Comparison of ENCODE assay signal across 8 cellular contexts in the genomic region with DNA sequence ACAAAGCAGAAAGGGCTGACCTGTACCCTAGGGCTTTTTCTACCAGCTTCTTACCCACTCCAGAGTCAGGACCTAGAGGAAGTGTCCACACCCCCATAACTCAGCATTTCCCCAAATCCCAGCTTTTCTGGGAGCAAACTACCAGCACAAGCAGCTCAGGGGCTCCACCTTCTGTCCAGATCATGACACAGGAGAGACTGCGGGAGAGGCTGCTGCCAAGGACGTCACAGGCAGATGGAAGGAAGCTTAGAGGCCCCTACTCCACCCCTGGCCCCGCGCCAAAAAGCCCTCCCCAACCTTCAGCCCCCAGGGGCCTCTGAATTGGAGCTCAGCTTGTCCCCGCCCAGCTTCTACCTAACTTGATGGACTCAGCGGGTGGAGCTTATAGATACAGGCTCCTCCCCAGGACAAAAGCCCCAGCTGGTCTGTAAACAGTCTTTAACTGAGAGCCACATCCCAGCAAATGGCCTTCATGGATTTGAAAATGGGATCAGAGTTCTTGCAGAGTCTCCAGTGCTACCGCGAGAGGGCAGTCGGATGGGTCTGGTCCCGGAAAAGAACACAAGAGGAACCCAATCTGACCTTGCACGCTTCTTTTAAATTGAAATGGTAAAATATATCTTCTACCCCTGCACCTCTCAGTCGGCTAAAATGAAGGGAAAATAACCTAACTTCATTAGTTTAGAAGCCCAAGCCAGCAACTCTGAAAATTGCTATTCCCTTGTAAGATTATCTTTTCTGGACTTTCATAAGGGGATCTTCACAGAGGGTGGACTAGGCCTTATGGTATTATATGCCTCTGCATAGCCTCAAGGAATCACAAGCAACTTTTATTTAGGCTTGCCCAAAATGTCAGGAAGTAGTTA. TPM values are rescaled to one million over a fixed set of nuclear protein-coding genes. Genes with fewer than 3 reads are reported as not detected.
DNase-seq lines count a peak whose midpoint lies in the region; ATAC-seq and TF ChIP-seq lines count a peak whose summit lies in the region.

No MANE protein-coding gene starts in this region.

- DNase-seq in GM10248 (ENCODE audit: extremely low spot score) = peak; percentile 90
- peak; percentile 99 for DNase-seq in HFFc6
- peak; percentile 99 for DNase-seq in NAMALWA (ENCODE audit: low spot score)
- DNase-seq in activated naive CD8-positive, alpha-beta T cell treated with anti-CD3 and anti-CD28 coated beads for 36 hours = peak; percentile 94
- DNase-seq in head of caudate nucleus = peak; percentile 88 to 98 (median 94)
- peak; percentile 100 for DNase-seq in ovary
- DNase-seq in tibial nerve (ENCODE audit: low spot score in 2 of 2) = peak; percentile 99

- no peaks in the 10 kb centered on the region for H3K36me3 ChIP-seq in ovary
- peaks cover 7 to 44% (median 24%) of the 10 kb centered on the region in 3 donors for H3K36me3 ChIP-seq in tibial nerve

- H3K9me3 Mint-ChIP-seq in HFFc6 = no peaks in the 10 kb centered on the region
- no peaks in the 10 kb centered on the region for H3K9me3 Mint-ChIP-seq in activated naive CD8-positive, alpha-beta T cell treated with anti-CD3 and anti-CD28 coated beads for 36 hours

- H3K27ac Mint-ChIP-seq in HFFc6 = peak overlapping the region; percentile 97
- H3K27ac Mint-ChIP-seq in activated naive CD8-positive, alpha-beta T cell treated with anti-CD3 and anti-CD28 coated beads for 36 hours = peak overlapping the region; percentile 97

- H3K4me1 ChIP-seq in ovary (ENCODE audit: insufficient read depth) = peaks cover 14% of the 10 kb centered on the region
- peaks cover 0 to 55% (median 27%) of the 10 kb centered on the region in 4 donors for H3K4me1 ChIP-seq in tibial nerve

- peaks cover 48% of the 10 kb centered on the region for H3K4me1 Mint-ChIP-seq in HFFc6 (ENCODE audit: low read depth)
- H3K4me1 Mint-ChIP-seq in activated naive CD8-positive, alpha-beta T cell treated with anti-CD3 and anti-CD28 coated beads for 36 hours = peaks cover 53% of the 10 kb centered on the region

- peak overlapping the region; percentile 64 for H3K4me3 ChIP-seq in ovary
- H3K4me3 ChIP-seq in tibial nerve = peak overlapping the region; percentile 75 to 84 (median 78)

- peak overlapping the region; percentile 90 for H3K27ac ChIP-seq in ovary
- H3K27ac ChIP-seq in tibial nerve = peak overlapping the region; percentile 96 to 99 (median 97)

- 0 to 1% (median 1%) methylated on average over 12 of the region's 12 CpGs for WGBS in ovary, 3 donors
- WGBS in tibial nerve, 2 donors = 0 to 1% methylated on average over 12 of the region's 12 CpGs

- no peaks in the 10 kb centered on the region for H3K27me3 ChIP-seq in ovary
- no peaks in the 10 kb centered on the region for H3K27me3 ChIP-seq in tibial nerve

- CTCF ChIA-PET in GM10248 (lab: Yijun Ruan, JAX) = interaction anchor here (0.6 to 4.3 kb wide), 45 partner anchors 9 to 520 kb away, joined by 3 to 49 read pairs (median 5); partner anchors contain the start of genes ATP5F1B, MYL6, NACA and PTGES3

- peaks cover 32% of the 10 kb centered on the region for H3K36me3 Mint-ChIP-seq in HFFc6 (ENCODE audit: low read depth)
- H3K36me3 Mint-ChIP-seq in activated naive CD8-positive, alpha-beta T cell treated with anti-CD3 and anti-CD28 coated beads for 36 hours = peaks cover 29% of the 10 kb centered on the region

- TF ChIP-seq POLR2A in ovary (IDR thresholded peaks at IDR 0.05) (no peak), tibial nerve (IDR thresholded peaks at IDR 0.05) (peak; percentile 54 to 76)

- peak overlapping the region; percentile 97 for H3K4me3 Mint-ChIP-seq in HFFc6
- peak overlapping the region; percentile 89 for H3K4me3 Mint-ChIP-seq in activated naive CD8-positive, alpha-beta T cell treated with anti-CD3 and anti-CD28 coated beads for 36 hours

- intact Hi-C loops in head of caudate nucleus (cut with DNase I) = loop anchor here (5.0 to 10.0 kb wide), 2 partner anchors 50 to 88 kb away; partner anchors contain the start of genes NACA and PTGES3
- intact Hi-C loops in ovary (cut with DNase I) = loop anchor here in 2 of 4 donors (5.0 to 10.0 kb wide), 2 partner anchors 50 to 902 kb away; partner anchors contain the start of gene PTGES3 (in 2 of the 2)

- ATAC-seq in SK-N-SH treated with all-trans-retinoic acid at 6 μM for 48 hours = peak; percentile 81

- H3K9me3 ChIP-seq in ovary (no peaks in the 10 kb centered on the region), tibial nerve (no peaks in the 10 kb centered on the region)

- TF ChIP-seq EP300 in ovary (IDR thresholded peaks at IDR 0.05) = peak; percentile 10
- TF ChIP-seq EP300 in tibial nerve (IDR thresholded peaks at IDR 0.05) = peak; percentile 86 to 93

- TF ChIP-seq CTCF in GM10248 (IDR thresholded peaks at IDR 0.05; ENCODE audit: control extremely low read depth, extremely low read depth, low read depth, missing control alignments) (peak; percentile 90), HFFc6 (IDR thresholded peaks at IDR 0.05) (peak; percentile 79), ovary (IDR thresholded peaks at IDR 0.05) (peak; percentile 59 to 68 (median 61)), tibial nerve (IDR thresholded peaks at IDR 0.05) (peak; percentile 64 to 80 (median 72))

- POLR2A ChIA-PET in GM10248 (lab: Yijun Ruan, JAX) = interaction anchor here (0.5 to 2.0 kb wide), 17 partner anchors 8 to 295 kb away, joined by 3 to 29 read pairs (median 4); partner anchors contain the start of genes ATP5F1B, NACA, PRIM1 and PTGES3

- H3K27me3 Mint-ChIP-seq in HFFc6 (ENCODE audit: insufficient read depth) = peaks cover 2% of the 10 kb centered on the region
- H3K27me3 Mint-ChIP-seq in activated naive CD8-positive, alpha-beta T cell treated with anti-CD3 and anti-CD28 coated beads for 36 hours = no peaks in the 10 kb centered on the region

TF ChIP-seq in SK-N-SH treated with all-trans-retinoic acid at 6 μM for 48 hours, 23 proteins besides CTCF, POLR2A, EP300 and RAD21:
- TF ChIP-seq TOX (CRISPR knock-in tag; IDR thresholded peaks at IDR 0.05; ENCODE audit: borderline replicate concordance) (no peak), PPARA (CRISPR knock-in tag; IDR thresholded peaks at IDR 0.05; ENCODE audit: borderline replicate concordance) (no peak), ZNF70 (CRISPR knock-in tag; IDR thresholded peaks at IDR 0.05) (no peak), BACH2 (CRISPR knock-in tag; IDR thresholded peaks at IDR 0.05; ENCODE audit: borderline replicate concordance) (no peak), GLIS3 (CRISPR knock-in tag; IDR thresholded peaks at IDR 0.05) (no peak), PATZ1 (CRISPR knock-in tag; IDR thresholded peaks at IDR 0.05; ENCODE audit: borderline replicate concordance) (peak; percentile 99)

RNA-seq across cellular contexts. Expression of gene BAZ2A, which starts 6.8 kb away (rescaled TPM):
- total RNA-seq in HFFc6 (2021; fragmentation: NEBNext Ultra II Directional; extraction: Animal tissue kit (Norgen Biotek cat#: 25700)) = 10 to 100 TPM; 54.2 to 60.4 (median 57.3) TPM
- total RNA-seq in activated naive CD8-positive, alpha-beta T cell treated with anti-CD3 and anti-CD28 coated beads for 36 hours = 10 to 100 TPM; 65.4 to 65.8 TPM
- total RNA-seq in ovary = 100 to 1,000 TPM in 2 of 7 donors, 10 to 100 TPM in 5; 49.4 to 105 (median 77.5) TPM
- 10 to 100 TPM; 38.3 to 93.6 TPM for polyA plus RNA-seq in ovary
- 100 to 1,000 TPM; 117 to 178 (median 159) TPM for total RNA-seq in tibial nerve

RNA-seq across cellular contexts. Expression of gene ATP5F1B, which starts 8.9 kb away (rescaled TPM):
- total RNA-seq in HFFc6 (2021; fragmentation: NEBNext Ultra II Directional; extraction: Animal tissue kit (Norgen Biotek cat#: 25700)) = 100 to 1,000 TPM; 690 to 799 (median 765) TPM
- 1,000 to 10,000 TPM in 1 of 2 experiments, 100 to 1,000 TPM in 1; 996 to 1,010 TPM for total RNA-seq in activated naive CD8-positive, alpha-beta T cell treated with anti-CD3 and anti-CD28 coated beads for 36 hours
- 100 to 1,000 TPM; 201 to 334 (median 273) TPM for total RNA-seq in ovary
- polyA plus RNA-seq in ovary = 100 to 1,000 TPM; 237 to 809 TPM
- total RNA-seq in tibial nerve = 100 to 1,000 TPM; 293 to 326 (median 296) TPM

RNA-seq across cellular contexts. Expression of gene PTGES3, which starts 51.2 kb away (rescaled TPM):
- 100 to 1,000 TPM; 177 to 229 (median 216) TPM for total RNA-seq in HFFc6 (2021; fragmentation: NEBNext Ultra II Directional; extraction: Animal tissue kit (Norgen Biotek cat#: 25700))
- total RNA-seq in activated naive CD8-positive, alpha-beta T cell treated with anti-CD3 and anti-CD28 coated beads for 36 hours = 100 to 1,000 TPM; 402 to 403 TPM
- 100 to 1,000 TPM; 109 to 328 (median 212) TPM for total RNA-seq in ovary
- 100 to 1,000 TPM; 215 to 299 TPM for polyA plus RNA-seq in ovary
- total RNA-seq in tibial nerve = 10 to 100 TPM; 71.0 to 84.0 (median 77.2) TPM

Comparison
In these comparisons a context has a peak if more than half of its experiments do, and no peak if none do; other contexts are left out.
1. Peak in every context shown above with its lines: DNase-seq, ATAC-seq, H3K4me3 ChIP-seq and H3K27ac ChIP-seq.